8 cellular contexts compared by ENCODE assay signal in the genomic region with DNA sequence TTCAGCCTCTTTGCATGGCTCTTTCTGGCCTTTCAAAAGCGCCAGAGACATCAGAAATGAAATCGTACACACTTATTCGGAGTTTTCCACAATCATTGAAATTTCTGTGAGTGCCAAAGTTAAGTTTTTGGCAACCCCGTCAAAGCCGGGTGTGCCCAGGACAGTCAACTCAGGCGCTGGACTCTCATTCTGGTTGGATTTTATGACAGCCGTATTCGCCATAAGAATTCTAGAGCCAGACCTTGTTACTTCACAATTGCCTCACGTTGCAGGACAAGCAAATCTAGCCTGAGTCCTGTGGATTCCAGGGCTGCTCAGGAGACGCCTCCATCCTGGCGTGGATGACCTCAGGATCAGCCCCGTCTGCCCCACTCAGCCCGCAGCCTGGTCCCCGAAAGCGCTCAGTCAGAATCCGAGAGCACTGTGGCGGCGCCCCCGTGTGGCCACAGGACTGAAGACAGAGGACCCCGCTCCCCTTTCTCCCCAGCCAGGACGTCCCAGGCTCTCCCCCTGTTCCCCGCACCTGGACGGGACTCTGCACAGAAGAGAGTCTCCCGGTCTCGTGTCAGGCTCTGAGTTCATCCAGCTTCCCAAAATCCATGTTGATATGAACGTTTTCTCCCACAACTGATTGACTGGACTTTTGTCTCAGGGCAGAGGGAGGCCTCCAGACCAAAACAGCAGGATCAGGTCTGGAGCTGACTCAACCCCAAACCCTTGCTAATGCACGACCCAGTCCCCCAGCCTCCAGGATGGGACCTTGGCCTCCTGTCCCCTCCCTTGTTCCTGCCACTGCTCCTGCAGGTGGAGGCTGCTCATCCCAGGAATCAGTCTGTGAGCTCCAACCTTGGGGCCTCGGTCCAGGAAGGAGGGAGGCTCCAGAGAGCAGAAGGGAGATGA. TPM values are rescaled to one million over a fixed set of nuclear protein-coding genes. Genes with fewer than 3 reads are reported as not detected.
DNase-seq lines count a peak whose midpoint lies in the region; ATAC-seq and TF ChIP-seq lines count a peak whose summit lies in the region.

No MANE protein-coding gene starts in this region.

- peaks cover 13% of the 10 kb centered on the region for H3K4me1 Mint-ChIP-seq in WTC11

- intact Hi-C loops in colonic mucosa (cut with DNase I) (loop anchor here (2.0 kb wide), 1 partner anchor 45 kb away; no protein-coding TSS in a partner anchor), left lung (cut with DNase I) (loop anchor here in 1 of 2 donors (5.0 kb wide), 1 partner anchor 44 kb away; no protein-coding TSS in a partner anchor)

- H3K4me3 Mint-ChIP-seq in WTC11 = no peak overlapping the region

- H3K27me3 ChIP-seq in colonic mucosa (no peaks in the 10 kb centered on the region), left lung (peaks cover 0 to 25% of the 10 kb centered on the region in 2 donors)

- H3K4me1 ChIP-seq in colonic mucosa (no peaks in the 10 kb centered on the region), left lung (peaks cover 0 to 5% of the 10 kb centered on the region in 2 donors)

- H3K9me3 ChIP-seq in colonic mucosa (no peaks in the 10 kb centered on the region), left lung (peaks cover 0 to 10% of the 10 kb centered on the region in 2 donors)

- H3K27ac ChIP-seq in colonic mucosa (no peak overlapping the region), left lung (no peak overlapping the region)

- H3K4me3 ChIP-seq in colonic mucosa = no peak overlapping the region
- no peak overlapping the region for H3K4me3 ChIP-seq in left lung

- CTCF ChIA-PET in WTC11 (lab: Charles Lee) = interaction anchor here (0.7 to 4.0 kb wide), 37 partner anchors 10 to 350 kb away, joined by 3 to 181 read pairs (median 4); a partner anchor contains a TSS

- H3K27me3 Mint-ChIP-seq in WTC11 (ENCODE audit: low read depth) = peaks cover 39% of the 10 kb centered on the region

- peak; percentile 87 for ATAC-seq in WTC11
- ATAC-seq in left lung = peak; percentile 100
- ATAC-seq in HG02885 (IDR thresholded peaks at IDR 0.05; ENCODE audit: poor library complexity, unreplicated experiment) = no peak

- peak; percentile 77 for TF ChIP-seq CTCF in LNCAP (IDR thresholded peaks at IDR 0.05)
- TF ChIP-seq CTCF in WTC11 (IDR thresholded peaks at IDR 0.05) = peak; percentile 71
- peak; percentile 78 for TF ChIP-seq CTCF in colonic mucosa (IDR thresholded peaks at IDR 0.05)
- TF ChIP-seq CTCF in left lung (IDR thresholded peaks at IDR 0.05) = peak; percentile 80 to 83

- H3K36me3 Mint-ChIP-seq in WTC11 = peaks cover 26% of the 10 kb centered on the region

- POLR2A ChIA-PET in WTC11 (lab: Charles Lee) = interaction anchor here (0.6 to 1.7 kb wide), 3 partner anchors 38 to 686 kb away, joined by 5 to 16 read pairs (median 10); a partner anchor contains a TSS

- DNase-seq in NCI-H2196 (lab: John Stamatoyannopoulos, UW; ENCODE audit: unreplicated experiment) (peak; percentile 50), NCI-H2196 treated with DMSO at 0.1 percent for 48 hours (lab: John Stamatoyannopoulos, UW; ENCODE audit: unreplicated experiment) (no peak), WTC11 (ENCODE audit: low spot score) (peak; percentile 91), colonic mucosa (peak; percentile 90), left lung (peak; percentile 84 to 98)
- DNase-seq in stimulated activated CD4-positive, alpha-beta T cell treated with anti-CD3 and anti-CD28 coated beads, TNF-alpha, amount 100 ng/mL, for 4 hours (ENCODE audit: low read depth in 3 of 3) = peak in 2 of 3 experiments; percentile 66 to 87

- no peak overlapping the region for H3K27ac Mint-ChIP-seq in WTC11

- no peak overlapping the region for H3K9ac ChIP-seq in colonic mucosa (ENCODE audit: low read depth in 2 of 2, low read length in 2 of 2)

- H3K9me3 Mint-ChIP-seq in WTC11 = peaks cover 35% of the 10 kb centered on the region

- H3K36me3 ChIP-seq in colonic mucosa (no peaks in the 10 kb centered on the region), left lung (no peaks in the 10 kb centered on the region)

TF ChIP-seq in WTC11, 78 proteins besides CTCF, POLR2A, EP300 and RAD21:
- no peak for TF ChIP-seq CREB1 (CRISPR knock-in tag; IDR thresholded peaks at IDR 0.05)
- no peak for TF ChIP-seq NFYB (CRISPR knock-in tag; conservative IDR thresholded peaks at IDR 0.05; ENCODE audit: low read depth)
- TF ChIP-seq, protein P1, sequence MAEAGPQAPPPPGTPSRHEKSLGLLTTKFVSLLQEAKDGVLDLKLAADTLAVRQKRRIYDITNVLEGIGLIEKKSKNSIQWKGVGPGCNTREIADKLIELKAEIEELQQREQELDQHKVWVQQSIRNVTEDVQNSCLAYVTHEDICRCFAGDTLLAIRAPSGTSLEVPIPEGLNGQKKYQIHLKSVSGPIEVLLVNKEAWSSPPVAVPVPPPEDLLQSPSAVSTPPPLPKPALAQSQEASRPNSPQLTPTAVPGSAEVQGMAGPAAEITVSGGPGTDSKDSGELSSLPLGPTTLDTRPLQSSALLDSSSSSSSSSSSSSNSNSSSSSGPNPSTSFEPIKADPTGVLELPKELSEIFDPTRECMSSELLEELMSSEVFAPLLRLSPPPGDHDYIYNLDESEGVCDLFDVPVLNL (CRISPR knock-in tag; IDR thresholded peaks at IDR 0.05; ENCODE audit: borderline replicate concordance, low read depth) = no peak
- TF ChIP-seq, protein P2, sequence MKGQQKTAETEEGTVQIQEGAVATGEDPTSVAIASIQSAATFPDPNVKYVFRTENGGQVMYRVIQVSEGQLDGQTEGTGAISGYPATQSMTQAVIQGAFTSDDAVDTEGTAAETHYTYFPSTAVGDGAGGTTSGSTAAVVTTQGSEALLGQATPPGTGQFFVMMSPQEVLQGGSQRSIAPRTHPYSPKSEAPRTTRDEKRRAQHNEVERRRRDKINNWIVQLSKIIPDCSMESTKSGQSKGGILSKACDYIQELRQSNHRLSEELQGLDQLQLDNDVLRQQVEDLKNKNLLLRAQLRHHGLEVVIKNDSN (CRISPR knock-in tag; IDR thresholded peaks at IDR 0.05) = no peak

RNA-seq across cellular contexts. Expression of a gene that starts 38.2 kb away (rescaled TPM):
- total RNA-seq in WTC11 (2021) (11.4 to 12.9 TPM (median 11.7 TPM) in 3 replicates), colonic mucosa (10 to 100 TPM; 15.0 to 26.7 TPM), left lung (10 to 100 TPM; 29.4 to 30.1 TPM)

RNA-seq across cellular contexts. Expression of a gene that starts 56.3 kb away (rescaled TPM):
- 26.9 to 37.0 TPM (median 27.0 TPM) in 3 replicates for total RNA-seq in WTC11 (2021)
- total RNA-seq in colonic mucosa = 1 to 10 TPM; 5.6 to 6.7 TPM
- total RNA-seq in left lung = 10 to 100 TPM; 11.2 to 11.3 TPM
